Comparison of ENCODE assay signal across 29 cellular contexts in genomic region chr10:122251459-122252255, GRCh38. TPM values are rescaled to one million over a fixed set of nuclear protein-coding genes. Genes with fewer than 3 reads are reported as not detected.
DNase-seq lines count a peak whose midpoint lies in the region; ATAC-seq, FAIRE-seq and TF ChIP-seq lines count a peak whose summit lies in the region.
"Had no signal": no experiment of that assay in that cellular context is flagged by ENCODE, and none has a peak within 500 bp of the region (broad histone marks: within the 10 kb centered on the region; RNA-seq: fewer than 3 reads in every experiment).

No MANE protein-coding gene starts in this region.

- no peaks in the 10 kb centered on the region for H3K4me1 Mint-ChIP-seq in activated CD8-positive, alpha-beta memory T cell treated with anti-CD3 and anti-CD28 coated beads, Interleukin-2, amount 10 ng/mL, durations not matched to agents 7 days and 5 days
- H3K4me1 Mint-ChIP-seq in astrocyte (ENCODE audit: low read depth, unreplicated experiment) (no peaks in the 10 kb centered on the region), Calu3 (ENCODE audit: low read depth, unreplicated experiment) (no peaks in the 10 kb centered on the region)
- H3K4me1 Mint-ChIP-seq: CD14-positive monocyte; CD8-positive, alpha-beta memory T cell had no signal

- no peaks in the 10 kb centered on the region for H3K79me2 ChIP-seq in astrocyte (ENCODE audit: insufficient read depth, low read length)

- no peak for TF ChIP-seq POLR2A in spleen (IDR thresholded peaks at IDR 0.05)

- intact Hi-C loops in spleen (cut with DNase I; ENCODE audit: low total_unique reads) (no loop called here), Calu3 (cut with micrococcal nuclease; ENCODE audit: unreplicated experiment) (no loop called here)

- H3K36me3 Mint-ChIP-seq in activated CD8-positive, alpha-beta memory T cell treated with anti-CD3 and anti-CD28 coated beads, Interleukin-2, amount 10 ng/mL, durations not matched to agents 7 days and 5 days: no peaks in the 10 kb centered on the region
- H3K36me3 Mint-ChIP-seq in astrocyte (ENCODE audit: low read depth, unreplicated experiment) (peaks cover 6% of the 10 kb centered on the region), Calu3 (ENCODE audit: insufficient read depth, unreplicated experiment) (peaks cover 5% of the 10 kb centered on the region)
- H3K36me3 Mint-ChIP-seq: CD14-positive monocyte; CD8-positive, alpha-beta memory T cell had no signal

- DNase-seq in activated CD8-positive, alpha-beta memory T cell treated with anti-CD3 and anti-CD28 coated beads, Interleukin-2, amount 10 ng/mL, durations not matched to agents 7 days and 5 days: peak; percentile 26
- DNase-seq in activated CD8-positive, alpha-beta memory T cell treated with anti-CD3 and anti-CD28 coated beads, Interleukin-2, amount 50 U/mL, for 4 hours: no peak
- peak; percentile 21 for DNase-seq in astrocyte (ENCODE audit: low read depth)
- peak; percentile 30 for DNase-seq in mesenteric fat pad (ENCODE audit: low spot score)
- DNase-seq in spleen: peak; percentile 21
- DNase-seq in Calu3: no peak
- DNase-seq: ACHN; BE2C; CD8-positive, alpha-beta memory T cell; DMS153; DND-41; KBM-7; MV-4-11; NCI-H1105; NCI-H146; NCI-H1930; NCI-H446; NCI-H524 treated with DMSO at 0.1 percent for 48 hours; NCI-H774; PC-3; SJCRH30 had no signal

- ATAC-seq in activated CD8-positive, alpha-beta memory T cell treated with anti-CD3 and anti-CD28 coated beads, Interleukin-2, amount 10 ng/mL, durations not matched to agents 7 days and 5 days: no peak
- no peak for ATAC-seq in GM18861 (IDR thresholded peaks at IDR 0.05; ENCODE audit: unreplicated experiment)
- ATAC-seq: PC-3 had no signal

- H3K27me3 ChIP-seq in astrocyte (ENCODE audit: insufficient read depth, low read length) (no peaks in the 10 kb centered on the region), spleen (replicated peaks in 1 of 7) (no peaks in the 10 kb centered on the region)
- H3K27me3 ChIP-seq: BE2C, SJCRH30 had no signal

- H3K4me3 Mint-ChIP-seq in activated CD8-positive, alpha-beta memory T cell treated with anti-CD3 and anti-CD28 coated beads, Interleukin-2, amount 10 ng/mL, durations not matched to agents 7 days and 5 days: no peak overlapping the region
- H3K4me3 Mint-ChIP-seq in astrocyte (ENCODE audit: unreplicated experiment): no peak overlapping the region
- H3K4me3 Mint-ChIP-seq in Calu3 (ENCODE audit: low read depth, unreplicated experiment): no peak overlapping the region
- H3K4me3 Mint-ChIP-seq: CD14-positive monocyte; CD8-positive, alpha-beta memory T cell had no signal

- H3K9ac ChIP-seq in astrocyte (ENCODE audit: low read length): no peak overlapping the region

- H3K4me1 ChIP-seq in astrocyte (ENCODE audit: insufficient read depth, low read length) (no peaks in the 10 kb centered on the region), spleen (no peaks in the 10 kb centered on the region)
- H3K4me1 ChIP-seq: BE2C, SJCRH30 had no signal

- no peaks in the 10 kb centered on the region for H4K20me1 ChIP-seq in astrocyte (ENCODE audit: insufficient read depth, low read length)

- H3K4me2 ChIP-seq in astrocyte (ENCODE audit: low read length): no peak overlapping the region

- no peak overlapping the region for H3K27ac Mint-ChIP-seq in activated CD8-positive, alpha-beta memory T cell treated with anti-CD3 and anti-CD28 coated beads, Interleukin-2, amount 10 ng/mL, durations not matched to agents 7 days and 5 days
- H3K27ac Mint-ChIP-seq in astrocyte (ENCODE audit: unreplicated experiment) (no peak overlapping the region), Calu3 (ENCODE audit: unreplicated experiment) (no peak overlapping the region)
- H3K27ac Mint-ChIP-seq: CD14-positive monocyte; CD8-positive, alpha-beta memory T cell had no signal

- CTCF ChIA-PET in activated CD8-positive, alpha-beta memory T cell treated with anti-CD3 and anti-CD28 coated beads, Interleukin-2, amount 10 ng/mL, durations not matched to agents 7 days and 5 days (lab: Charles Lee): no interaction called here
- CTCF ChIA-PET in Calu3 (lab: Charles Lee): interaction anchor here (0.7 kb wide), 1 partner anchor 19 kb away, joined by 4 read pairs; the partner anchor contains the start of gene BTBD16

- H3K27ac ChIP-seq in astrocyte (ENCODE audit: low read depth, low read length) (no peak overlapping the region), spleen (no peak overlapping the region)
- H3K27ac ChIP-seq: 22Rv1, SJCRH30 had no signal

- FAIRE-seq in astrocyte (lab: Jason Lieb, UNC): no peak
- FAIRE-seq: GM12892, GM18507, H54 had no signal

- no peaks in the 10 kb centered on the region for H3K27me3 Mint-ChIP-seq in activated CD8-positive, alpha-beta memory T cell treated with anti-CD3 and anti-CD28 coated beads, Interleukin-2, amount 10 ng/mL, durations not matched to agents 7 days and 5 days
- H3K27me3 Mint-ChIP-seq in astrocyte (ENCODE audit: low read depth, unreplicated experiment) (peaks cover 4% of the 10 kb centered on the region), Calu3 (ENCODE audit: unreplicated experiment) (no peaks in the 10 kb centered on the region)

- no peaks in the 10 kb centered on the region for H3K9me3 Mint-ChIP-seq in activated CD8-positive, alpha-beta memory T cell treated with anti-CD3 and anti-CD28 coated beads, Interleukin-2, amount 10 ng/mL, durations not matched to agents 7 days and 5 days (ENCODE audit: low read depth)
- H3K9me3 Mint-ChIP-seq in astrocyte (ENCODE audit: unreplicated experiment) (no peaks in the 10 kb centered on the region), Calu3 (ENCODE audit: low read depth, unreplicated experiment) (no peaks in the 10 kb centered on the region)
- H3K9me3 Mint-ChIP-seq: CD8-positive, alpha-beta memory T cell had no signal

- TF ChIP-seq CTCF in astrocyte (IDR thresholded peaks at IDR 0.05; ENCODE audit: insufficient read depth, low read depth, low read length): no peak
- no peak for TF ChIP-seq CTCF in spleen (IDR thresholded peaks at IDR 0.05 in 8 of 11, conservative IDR thresholded peaks at IDR 0.05 in 3 of 11)
- no peak for TF ChIP-seq CTCF in Calu3 (IDR thresholded peaks at IDR 0.05; ENCODE audit: unreplicated experiment)

- BruUV-seq in Calu3 (replicated peaks; lab: Mats Ljungman, UMichigan): no TSS peak

- no peak overlapping the region for H3K4me3 ChIP-seq in astrocyte (ENCODE audit: insufficient read depth, low read depth, low read length)
- no peak overlapping the region for H3K4me3 ChIP-seq in spleen
- H3K4me3 ChIP-seq: SJCRH30 had no signal

- H3K36me3 ChIP-seq in astrocyte (ENCODE audit: insufficient read depth, low read length) (peaks cover 2% of the 10 kb centered on the region), spleen (peaks cover 0 to 24% (median 0%) of the 10 kb centered on the region in 6 donors)
- H3K36me3 ChIP-seq: BE2C had no signal

- H2AFZ ChIP-seq in astrocyte (ENCODE audit: low read depth, low read length): no peak overlapping the region

- H3K9me3 ChIP-seq in astrocyte (ENCODE audit: insufficient read depth, low read depth, low read length): no peaks in the 10 kb centered on the region
- H3K9me3 ChIP-seq in spleen: no peaks in the 10 kb centered on the region
- H3K9me3 ChIP-seq: BE2C, SJCRH30 had no signal

- 81 to 93% (median 87%) methylated on average over 11 of the region's 11 CpGs for WGBS in spleen, 5 donors

RNA-seq across cellular contexts. Expression of gene BTBD16, which starts 19.4 kb away (rescaled TPM):
- total RNA-seq in activated CD8-positive, alpha-beta memory T cell treated with anti-CD3 and anti-CD28 coated beads, Interleukin-2, amount 10 ng/mL, durations not matched to agents 7 days and 5 days: not detected
- total RNA-seq in astrocyte (0.26 TPM in 1 of 2 replicates, not detected in the other), mesenteric fat pad (not detected), spleen (not detected), Calu3 (2022) (0.35 TPM in 1 of 2 replicates, not detected in the other)
- polyA plus RNA-seq in spleen: under 1 TPM in 2 of 3 donors, not detected in 1; 0.04 to 0.10 TPM
- total RNA-seq: CD8-positive, alpha-beta memory T cell; HT1080; LHCN-M2; PC-3; SJCRH30 had no signal
- polyA plus RNA-seq: CD14-positive monocyte; CD8-positive, alpha-beta memory T cell had no signal

Comparison
In these comparisons a context has a peak if more than half of its experiments do, and no peak if none do; other contexts are left out.
1. DNase-seq: peak in activated CD8-positive, alpha-beta memory T cell treated with anti-CD3 and anti-CD28 coated beads, Interleukin-2, amount 10 ng/mL, durations not matched to agents 7 days and 5 days (single experiment), astrocyte (single experiment), mesenteric fat pad (single experiment) and spleen (single experiment); none in activated CD8-positive, alpha-beta memory T cell treated with anti-CD3 and anti-CD28 coated beads, Interleukin-2, amount 50 U/mL, for 4 hours (single experiment) and Calu3 (single experiment).